42 cellular contexts compared by ENCODE assay signal in genomic region chr1:12734651-12735050, GRCh38. TPM values are rescaled to one million over a fixed set of nuclear protein-coding genes. Genes with fewer than 3 reads are reported as not detected.
"Had no signal": no experiment of that assay in that cellular context is flagged by ENCODE, and none has a peak within 500 bp of the region (broad histone marks: within the 10 kb centered on the region; RNA-seq: fewer than 3 reads in every experiment).

No MANE protein-coding gene starts in this region.

- H3K27ac Mint-ChIP-seq: activated naive CD4-positive, alpha-beta T cell treated with anti-CD3 and anti-CD28 coated beads for 36 hours; activated naive CD4-positive, alpha-beta T cell treated with anti-CD3 and anti-CD28 coated beads, Interleukin-2, amount 10 ng/mL, durations not matched to agents 7 days and 5 days; activated naive CD4-positive, alpha-beta T cell treated with anti-CD3 and anti-CD28 coated beads, Interleukin-2, amount 50 U/mL, for 24 hours; activated naive CD4-positive, alpha-beta T cell treated with anti-CD3 and anti-CD28 coated beads, Interleukin-2, amount 50 U/mL, for 72 hours; activated naive CD8-positive, alpha-beta T cell; activated naive CD8-positive, alpha-beta T cell treated with anti-CD3 and anti-CD28 coated beads, Interleukin-2, amount 10 ng/mL, durations not matched to agents 7 days and 5 days; activated naive CD8-positive, alpha-beta T cell treated with anti-CD3 and anti-CD28 coated beads, Interleukin-2, amount 50 U/mL, for 24 hours; activated T-cell treated with anti-CD3 and anti-CD28 coated beads, Interleukin-2, amount 50 U/mL, for 24 hours; activated T-cell treated with anti-CD3 and anti-CD28 coated beads, Interleukin-2, amount 50 U/mL, for 72 hours; activated T-helper 1 cell treated with anti-CD3 and anti-CD28 coated beads, Interleukin-12 subunit alpha, Interleukin-12 subunit beta, Interleukin-2, Interleukin-4 antibody, amounts not matched to agents 30 ng/mL and 10 ng/mL and 1 ng/mL, durations not matched to agents 14 hours and 24 hours and 36 hours; activated T-helper 17 cell treated with anti-CD3 and anti-CD28 coated beads, Interleukin-2, amount 50 U/mL, for 72 hours; activated T-helper 2 cell treated with anti-CD3 and anti-CD28 coated beads, Interferon-gamma antibody, Interleukin-2, Interleukin-4, amounts not matched to agents 10 μg/mL and 5 μg/mL and 100 μg/mL, durations not matched to agents 14 hours and 24 hours and 36 hours; brain had no signal

- H3K27me3 ChIP-seq: adrenal gland, body of pancreas, brain microvascular endothelial cell, breast epithelium, cardiac muscle cell had no signal

- DNase-seq: activated effector memory CD4-positive, alpha-beta T cell treated with anti-CD3 and anti-CD28 coated beads, Interleukin-2, amount 50 U/mL, for 16 hours; activated effector memory CD4-positive, alpha-beta T cell treated with Interleukin-2 at 50 U/mL for 16 hours; activated gamma-delta T cell; activated gamma-delta T cell treated with Interleukin-2 at 50 U/mL for 16 hours; activated naive CD4-positive, alpha-beta T cell; activated naive CD4-positive, alpha-beta T cell treated with anti-CD3 and anti-CD28 coated beads for 36 hours; activated naive CD4-positive, alpha-beta T cell treated with anti-CD3 and anti-CD28 coated beads, Interleukin-2, amount 10 ng/mL, durations not matched to agents 7 days and 5 days; activated naive CD4-positive, alpha-beta T cell treated with anti-CD3 and anti-CD28 coated beads, Interleukin-2, amount 50 U/mL, for 16 hours; activated naive CD4-positive, alpha-beta T cell treated with Interleukin-2 at 50 U/mL for 16 hours; activated naive CD8-positive, alpha-beta T cell treated with anti-CD3 and anti-CD28 coated beads, Interleukin-2, amount 10 ng/mL, durations not matched to agents 7 days and 5 days; activated naive CD8-positive, alpha-beta T cell treated with anti-CD3 and anti-CD28 coated beads, Interleukin-2, amount 50 U/mL, for 24 hours; activated T-cell treated with anti-CD3 and anti-CD28 coated beads, Interleukin-2, amount 50 U/mL, for 1 hour; activated T-cell treated with anti-CD3 and anti-CD28 coated beads, Interleukin-2, amount 50 U/mL, for 24 hours; activated T-cell treated with anti-CD3 and anti-CD28 coated beads, Interleukin-2, amount 50 U/mL, for 4 hours; activated T-cell treated with anti-CD3 and anti-CD28 coated beads, Interleukin-2, amount 50 U/mL, for 48 hours; activated T-cell treated with anti-CD3 and anti-CD28 coated beads, Interleukin-2, amount 50 U/mL, for 72 hours; adrenal gland; amniotic stem cell; amygdala; anterior cingulate cortex; aorta; body of pancreas; brain microvascular endothelial cell; caudate nucleus; central memory CD4-positive, alpha-beta T cell; cerebellar nuclear complex had no signal

- H3K4me3 ChIP-seq: adrenal gland, body of pancreas, breast epithelium, cardiac muscle cell had no signal

- H3K36me3 Mint-ChIP-seq: activated naive CD4-positive, alpha-beta T cell treated with anti-CD3 and anti-CD28 coated beads, Interleukin-2, amount 10 ng/mL, durations not matched to agents 7 days and 5 days; activated naive CD8-positive, alpha-beta T cell treated with anti-CD3 and anti-CD28 coated beads, Interleukin-2, amount 10 ng/mL, durations not matched to agents 7 days and 5 days; brain had no signal

- H3K27ac ChIP-seq: adrenal gland, body of pancreas, brain microvascular endothelial cell, breast epithelium, cardiac muscle cell had no signal

- H3K4me1 Mint-ChIP-seq: activated naive CD4-positive, alpha-beta T cell treated with anti-CD3 and anti-CD28 coated beads, Interleukin-2, amount 10 ng/mL, durations not matched to agents 7 days and 5 days; activated naive CD4-positive, alpha-beta T cell treated with anti-CD3 and anti-CD28 coated beads, Interleukin-2, amount 50 U/mL, for 24 hours; activated naive CD8-positive, alpha-beta T cell treated with anti-CD3 and anti-CD28 coated beads, Interleukin-2, amount 10 ng/mL, durations not matched to agents 7 days and 5 days; activated naive CD8-positive, alpha-beta T cell treated with anti-CD3 and anti-CD28 coated beads, Interleukin-2, amount 50 U/mL, for 24 hours; activated T-helper 17 cell treated with anti-CD3 and anti-CD28 coated beads, Interleukin-2, amount 50 U/mL, for 72 hours; brain; central memory CD8-positive, alpha-beta T cell had no signal

- H3K4me1 ChIP-seq: adrenal gland, body of pancreas, breast epithelium had no signal

- H3K36me3 ChIP-seq: adrenal gland, brain microvascular endothelial cell, breast epithelium, cardiac muscle cell had no signal

- H3K4me3 Mint-ChIP-seq: activated naive CD4-positive, alpha-beta T cell treated with anti-CD3 and anti-CD28 coated beads for 36 hours; activated naive CD4-positive, alpha-beta T cell treated with anti-CD3 and anti-CD28 coated beads, Interleukin-2, amount 10 ng/mL, durations not matched to agents 7 days and 5 days; activated naive CD4-positive, alpha-beta T cell treated with anti-CD3 and anti-CD28 coated beads, Interleukin-2, amount 50 U/mL, for 24 hours; activated naive CD8-positive, alpha-beta T cell; activated naive CD8-positive, alpha-beta T cell treated with anti-CD3 and anti-CD28 coated beads, Interleukin-2, amount 10 ng/mL, durations not matched to agents 7 days and 5 days; activated naive CD8-positive, alpha-beta T cell treated with anti-CD3 and anti-CD28 coated beads, Interleukin-2, amount 50 U/mL, for 24 hours; activated T-cell treated with anti-CD3 and anti-CD28 coated beads, Interleukin-2, amount 50 U/mL, for 24 hours; activated T-cell treated with anti-CD3 and anti-CD28 coated beads, Interleukin-2, amount 50 U/mL, for 4 hours; activated T-cell treated with anti-CD3 and anti-CD28 coated beads, Interleukin-2, amount 50 U/mL, for 72 hours; activated T-helper 1 cell treated with anti-CD3 and anti-CD28 coated beads, Interleukin-12 subunit alpha, Interleukin-12 subunit beta, Interleukin-2, Interleukin-4 antibody, amounts not matched to agents 30 ng/mL and 10 ng/mL and 1 ng/mL, durations not matched to agents 14 hours and 24 hours and 36 hours; activated T-helper 17 cell treated with anti-CD3 and anti-CD28 coated beads, Interleukin-2, amount 50 U/mL, for 72 hours; brain; central memory CD8-positive, alpha-beta T cell had no signal

- ATAC-seq: activated naive CD4-positive, alpha-beta T cell treated with anti-CD3 and anti-CD28 coated beads, Interleukin-2, amount 50 U/mL, for 72 hours; activated naive CD8-positive, alpha-beta T cell treated with anti-CD3 and anti-CD28 coated beads, Interleukin-2, amount 50 U/mL, for 24 hours; activated T-cell treated with anti-CD3 and anti-CD28 coated beads, Interleukin-2, amount 50 U/mL, for 4 hours; activated T-cell treated with anti-CD3 and anti-CD28 coated beads, Interleukin-2, amount 50 U/mL, for 72 hours; activated T-helper 17 cell treated with anti-CD3 and anti-CD28 coated beads, Interleukin-2, amount 50 U/mL, for 72 hours; body of pancreas had no signal

- FAIRE-seq: astrocyte, bronchial epithelial cell had no signal

RNA-seq across cellular contexts. Expression of gene CFAP107, which starts 11.3 kb away (rescaled TPM):
- total RNA-seq: activated naive CD4-positive, alpha-beta T cell treated with anti-CD3 and anti-CD28 coated beads for 36 hours; activated naive CD4-positive, alpha-beta T cell treated with anti-CD3 and anti-CD28 coated beads, Interleukin-2, amount 50 U/mL, for 72 hours; activated naive CD8-positive, alpha-beta T cell treated with anti-CD3 and anti-CD28 coated beads, Interleukin-2, amount 10 ng/mL, durations not matched to agents 7 days and 5 days; activated T-cell treated with anti-CD3 and anti-CD28 coated beads, Interleukin-2, amount 50 U/mL, for 4 hours; activated T-cell treated with anti-CD3 and anti-CD28 coated beads, Interleukin-2, amount 50 U/mL, for 72 hours; activated T-helper 1 cell treated with anti-CD3 and anti-CD28 coated beads, Interleukin-12 subunit alpha, Interleukin-12 subunit beta, Interleukin-2, Interleukin-4 antibody, amounts not matched to agents 30 ng/mL and 10 ng/mL and 1 ng/mL, durations not matched to agents 14 hours and 24 hours and 36 hours; activated T-helper 17 cell treated with anti-CD3 and anti-CD28 coated beads, Interleukin-2, amount 50 U/mL, for 72 hours; activated T-helper 2 cell treated with anti-CD3 and anti-CD28 coated beads, Interferon-gamma antibody, Interleukin-2, Interleukin-4, amounts not matched to agents 10 μg/mL and 5 μg/mL and 100 μg/mL, durations not matched to agents 14 hours and 24 hours and 36 hours; adrenal gland; aorta; astrocyte; body of pancreas; breast epithelium; bronchial epithelial cell; cardiac muscle cell; cardiac septum; chondrocyte had no signal
- polyA plus RNA-seq: adrenal gland, aorta, cardiac muscle cell had no signal

RNA-seq across cellular contexts. Expression of gene AADACL3, which starts 18.7 kb away (rescaled TPM):
- total RNA-seq: activated naive CD4-positive, alpha-beta T cell treated with anti-CD3 and anti-CD28 coated beads for 36 hours; activated naive CD4-positive, alpha-beta T cell treated with anti-CD3 and anti-CD28 coated beads, Interleukin-2, amount 50 U/mL, for 72 hours; activated naive CD8-positive, alpha-beta T cell treated with anti-CD3 and anti-CD28 coated beads, Interleukin-2, amount 10 ng/mL, durations not matched to agents 7 days and 5 days; activated T-cell treated with anti-CD3 and anti-CD28 coated beads, Interleukin-2, amount 50 U/mL, for 4 hours; activated T-cell treated with anti-CD3 and anti-CD28 coated beads, Interleukin-2, amount 50 U/mL, for 72 hours; activated T-helper 1 cell treated with anti-CD3 and anti-CD28 coated beads, Interleukin-12 subunit alpha, Interleukin-12 subunit beta, Interleukin-2, Interleukin-4 antibody, amounts not matched to agents 30 ng/mL and 10 ng/mL and 1 ng/mL, durations not matched to agents 14 hours and 24 hours and 36 hours; activated T-helper 17 cell treated with anti-CD3 and anti-CD28 coated beads, Interleukin-2, amount 50 U/mL, for 72 hours; activated T-helper 2 cell treated with anti-CD3 and anti-CD28 coated beads, Interferon-gamma antibody, Interleukin-2, Interleukin-4, amounts not matched to agents 10 μg/mL and 5 μg/mL and 100 μg/mL, durations not matched to agents 14 hours and 24 hours and 36 hours; adrenal gland; aorta; body of pancreas; bronchial epithelial cell; cardiac muscle cell; cardiac septum; cerebellum; chondrocyte had no signal
- polyA plus RNA-seq: adrenal gland, aorta, cardiac muscle cell had no signal

RNA-seq across cellular contexts. Expression of gene PRAMEF12, which starts 38.9 kb away (rescaled TPM):
- total RNA-seq: activated naive CD4-positive, alpha-beta T cell treated with anti-CD3 and anti-CD28 coated beads for 36 hours; activated naive CD4-positive, alpha-beta T cell treated with anti-CD3 and anti-CD28 coated beads, Interleukin-2, amount 50 U/mL, for 72 hours; activated naive CD8-positive, alpha-beta T cell treated with anti-CD3 and anti-CD28 coated beads, Interleukin-2, amount 10 ng/mL, durations not matched to agents 7 days and 5 days; activated T-cell treated with anti-CD3 and anti-CD28 coated beads, Interleukin-2, amount 50 U/mL, for 4 hours; activated T-cell treated with anti-CD3 and anti-CD28 coated beads, Interleukin-2, amount 50 U/mL, for 72 hours; activated T-helper 1 cell treated with anti-CD3 and anti-CD28 coated beads, Interleukin-12 subunit alpha, Interleukin-12 subunit beta, Interleukin-2, Interleukin-4 antibody, amounts not matched to agents 30 ng/mL and 10 ng/mL and 1 ng/mL, durations not matched to agents 14 hours and 24 hours and 36 hours; activated T-helper 17 cell treated with anti-CD3 and anti-CD28 coated beads, Interleukin-2, amount 50 U/mL, for 72 hours; activated T-helper 2 cell treated with anti-CD3 and anti-CD28 coated beads, Interferon-gamma antibody, Interleukin-2, Interleukin-4, amounts not matched to agents 10 μg/mL and 5 μg/mL and 100 μg/mL, durations not matched to agents 14 hours and 24 hours and 36 hours; adrenal gland; aorta; body of pancreas; breast epithelium; bronchial epithelial cell; cardiac muscle cell; cardiac septum; cerebellum; chondrocyte had no signal
- polyA plus RNA-seq: adipose tissue, adrenal gland, aorta, cardiac muscle cell had no signal

RNA-seq across cellular contexts. Expression of gene PRAMEF1, which starts 56.5 kb away (rescaled TPM):
- total RNA-seq: activated naive CD4-positive, alpha-beta T cell treated with anti-CD3 and anti-CD28 coated beads for 36 hours; activated naive CD4-positive, alpha-beta T cell treated with anti-CD3 and anti-CD28 coated beads, Interleukin-2, amount 50 U/mL, for 72 hours; activated naive CD8-positive, alpha-beta T cell treated with anti-CD3 and anti-CD28 coated beads, Interleukin-2, amount 10 ng/mL, durations not matched to agents 7 days and 5 days; activated T-cell treated with anti-CD3 and anti-CD28 coated beads, Interleukin-2, amount 50 U/mL, for 4 hours; activated T-cell treated with anti-CD3 and anti-CD28 coated beads, Interleukin-2, amount 50 U/mL, for 72 hours; activated T-helper 1 cell treated with anti-CD3 and anti-CD28 coated beads, Interleukin-12 subunit alpha, Interleukin-12 subunit beta, Interleukin-2, Interleukin-4 antibody, amounts not matched to agents 30 ng/mL and 10 ng/mL and 1 ng/mL, durations not matched to agents 14 hours and 24 hours and 36 hours; activated T-helper 17 cell treated with anti-CD3 and anti-CD28 coated beads, Interleukin-2, amount 50 U/mL, for 72 hours; activated T-helper 2 cell treated with anti-CD3 and anti-CD28 coated beads, Interferon-gamma antibody, Interleukin-2, Interleukin-4, amounts not matched to agents 10 μg/mL and 5 μg/mL and 100 μg/mL, durations not matched to agents 14 hours and 24 hours and 36 hours; adrenal gland; aorta; astrocyte; body of pancreas; breast epithelium; bronchial epithelial cell; cardiac muscle cell; cardiac septum; cerebellum; chondrocyte had no signal
- polyA plus RNA-seq: adipose tissue, adrenal gland, aorta, cardiac muscle cell had no signal
